In the genomic region with DNA sequence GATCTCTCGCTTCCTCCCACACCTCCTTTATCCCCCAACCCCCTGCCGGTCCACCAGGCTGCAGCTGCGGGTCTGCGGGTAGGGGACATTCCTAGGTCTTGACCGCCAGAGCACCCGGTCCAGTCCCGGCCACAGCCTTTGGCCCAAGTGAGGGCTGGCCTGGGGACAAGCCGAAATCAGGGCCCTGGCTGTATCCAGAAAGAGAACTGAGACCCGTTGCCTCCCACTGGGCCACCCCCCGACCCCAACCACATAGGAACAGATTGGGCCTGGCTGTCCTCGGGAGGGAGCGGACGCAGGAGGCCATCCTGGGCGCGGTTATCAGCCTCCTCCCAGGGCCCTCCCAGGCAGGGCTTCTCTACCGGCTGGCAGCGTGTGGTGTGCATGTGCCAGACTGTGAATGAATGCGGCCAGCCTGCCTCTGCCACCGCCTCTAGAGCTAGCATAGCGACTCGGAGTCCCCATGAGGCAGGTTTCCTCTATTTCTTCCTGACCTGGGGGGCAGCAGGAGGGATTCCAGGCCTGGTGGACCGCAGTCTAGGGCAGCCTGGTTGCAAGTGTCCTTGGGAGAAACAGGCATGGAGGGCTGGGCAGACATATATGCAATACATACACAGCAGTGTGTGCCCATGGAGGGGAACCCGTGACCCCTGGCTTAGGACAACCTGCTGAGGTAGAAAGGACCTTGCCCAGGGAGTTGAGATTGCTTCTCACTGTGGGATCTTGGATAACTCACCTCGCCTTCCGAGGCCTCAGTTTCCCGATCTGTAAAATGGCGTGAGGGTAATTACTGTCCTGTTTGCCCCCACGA, we compare ENCODE assay signal across 8 cellular contexts. TPM values are rescaled to one million over a fixed set of nuclear protein-coding genes. Genes with fewer than 3 reads are reported as not detected.
DNase-seq lines count a peak whose midpoint lies in the region; ATAC-seq, FAIRE-seq and TF ChIP-seq lines count a peak whose summit lies in the region.

No MANE protein-coding gene starts in this region.

- peaks cover 50% of the 10 kb centered on the region for H3K4me1 Mint-ChIP-seq in stimulated activated naive CD8-positive, alpha-beta T cell treated with anti-CD3 and anti-CD28 coated beads, Interleukin-15, Interleukin-2, amounts not matched to agents 100 ng/mL and 50 ng/mL, for 24 hours (ENCODE audit: low read depth)

- H3K36me3 ChIP-seq in K562 (ENCODE audit: control insufficient read depth, insufficient read depth, low read length) (no peaks in the 10 kb centered on the region), left lung (no peaks in the 10 kb centered on the region)

- in situ Hi-C loops in K562 (cut with MboI) = no loop called here

- H3K4me3 Mint-ChIP-seq in stimulated activated naive CD8-positive, alpha-beta T cell treated with anti-CD3 and anti-CD28 coated beads, Interleukin-15, Interleukin-2, amounts not matched to agents 100 ng/mL and 50 ng/mL, for 24 hours = peak overlapping the region; percentile 94

- no peaks in the 10 kb centered on the region for H3K9me3 Mint-ChIP-seq in stimulated activated naive CD8-positive, alpha-beta T cell treated with anti-CD3 and anti-CD28 coated beads, Interleukin-15, Interleukin-2, amounts not matched to agents 100 ng/mL and 50 ng/mL, for 24 hours

- no peak for TF ChIP-seq POLR2A in K562 (conservative IDR thresholded peaks at IDR 0.05)

- H3K4me2 ChIP-seq in K562 (ENCODE audit: insufficient read depth, low read length) = peak overlapping the region; percentile 86

- peak overlapping the region; percentile 70 to 96 for H3K9ac ChIP-seq in K562 (ENCODE audit: insufficient read depth in 1 of 2, low read depth in 2 of 2, low read length in 2 of 2)

- BruUV-seq in K562 (replicated peaks; lab: Mats Ljungman, UMichigan) = TSS peak; percentile 51

- H3K27me3 ChIP-seq in K562 (ENCODE audit: control insufficient read depth in 2 of 2, insufficient read depth in 2 of 2, low read length in 2 of 2) (no peaks in the 10 kb centered on the region), left lung (peaks cover 17 to 82% of the 10 kb centered on the region in 2 donors)

- H3K27ac Mint-ChIP-seq in stimulated activated naive CD8-positive, alpha-beta T cell treated with anti-CD3 and anti-CD28 coated beads, Interleukin-15, Interleukin-2, amounts not matched to agents 100 ng/mL and 50 ng/mL, for 24 hours = peak overlapping the region; percentile 84

- H3K27me3 Mint-ChIP-seq in stimulated activated naive CD8-positive, alpha-beta T cell treated with anti-CD3 and anti-CD28 coated beads, Interleukin-15, Interleukin-2, amounts not matched to agents 100 ng/mL and 50 ng/mL, for 24 hours = peaks cover 4% of the 10 kb centered on the region

- H3K79me2 ChIP-seq in K562 (ENCODE audit: control insufficient read depth, insufficient read depth, low read length) = peaks cover 46% of the 10 kb centered on the region

- intact Hi-C loops in K562 (cut with micrococcal nuclease) = loop anchor here (5.0 kb wide), 1 partner anchor 38 kb away; the partner anchor contains the start of gene NHP2
- intact Hi-C loops in left lung (cut with DNase I) = no loop called here

- no peak for TF ChIP-seq CTCF in GM12875 (IDR thresholded peaks at IDR 0.05; ENCODE audit: borderline replicate concordance, insufficient read depth, low read depth, low read length)
- TF ChIP-seq CTCF in K562 (IDR thresholded peaks at IDR 0.05 in 2 of 3, conservative IDR thresholded peaks at IDR 0.05 in 1 of 3; ENCODE audit: insufficient read depth in 2 of 3, low read depth in 1 of 3, low read length in 3 of 3) = no peak
- no peak for TF ChIP-seq CTCF in left lung (IDR thresholded peaks at IDR 0.05)

- H3K27ac ChIP-seq in K562 (ENCODE audit: extremely low read depth, low read depth, low read length) (no peak overlapping the region; the same call in 1 of the 3 replicates), left lung (peak overlapping the region in 1 of 2 donors; percentile 80)

- DNase-seq in RKO (ENCODE audit: low spot score) (peak; percentile 28), K562 (ENCODE audit: extremely low read depth in 1 of 4, low spot score in 3 of 4) (no peak), left lung (peak in 1 of 2 donors; percentile 73), NCI-H2081 treated with DMSO at 0.1 percent for 48 hours (lab: John Stamatoyannopoulos, UW) (no peak), medulla oblongata (ENCODE audit: extremely low spot score) (no peak)

- no peaks in the 10 kb centered on the region for H3K36me3 Mint-ChIP-seq in stimulated activated naive CD8-positive, alpha-beta T cell treated with anti-CD3 and anti-CD28 coated beads, Interleukin-15, Interleukin-2, amounts not matched to agents 100 ng/mL and 50 ng/mL, for 24 hours (ENCODE audit: low read depth)

- peak; percentile 27 for ATAC-seq in K562
- peak; percentile 37 for ATAC-seq in left lung
- no peak for ATAC-seq in GM18511 (IDR thresholded peaks at IDR 0.05; ENCODE audit: unreplicated experiment)

- peaks cover 9% of the 10 kb centered on the region; the same call in 1 of the 2 replicates for H4K20me1 ChIP-seq in K562 (replicated peaks; ENCODE audit: control insufficient read depth, insufficient read depth, low read length)

- no peak for TF ChIP-seq EP300 in K562 (IDR thresholded peaks at IDR 0.05; ENCODE audit: low read length)

- CTCF ChIA-PET in K562 (lab: Yijun Ruan, JAX; ENCODE audit: low intra/inter-chr PET ratio) = no interaction called here

- POLR2A ChIA-PET in K562 (lab: Yijun Ruan, JAX) = interaction anchor here (0.7 to 1.8 kb wide), 3 partner anchors 10 to 96 kb away, joined by 3 to 5 read pairs (median 3); no protein-coding TSS in a partner anchor

- H3K9me3 ChIP-seq in K562 (replicated peaks; ENCODE audit: control insufficient read depth, insufficient read depth, low read depth, low read length) (no peaks in the 10 kb centered on the region), left lung (no peaks in the 10 kb centered on the region)

- peak overlapping the region; percentile 97 for H3K4me3 ChIP-seq in GM12875 (ENCODE audit: low read depth, low read length)
- H3K4me3 ChIP-seq in K562 = peak overlapping the region; percentile 66
- peak overlapping the region; percentile 36 to 56 for H3K4me3 ChIP-seq in left lung

- peaks cover 3% of the 10 kb centered on the region for H3K9me1 ChIP-seq in K562 (ENCODE audit: control insufficient read depth, insufficient read depth, low read length)

- WGBS in K562 (ENCODE audit: insufficient coverage, low coverage, missing lambda C conversion rate) = 36% methylated on average over 28 of the region's 28 CpGs

- no peak for TF ChIP-seq RAD21 in K562 (CRISPR knock-in tag; conservative IDR thresholded peaks at IDR 0.05 in 1 of 2, IDR thresholded peaks at IDR 0.05 in 1 of 2)

- no peak for FAIRE-seq in K562 (lab: Jason Lieb, UNC)

- H3K4me1 ChIP-seq in K562 (replicated peaks in 1 of 2; ENCODE audit: control insufficient read depth in 2 of 2, insufficient read depth in 2 of 2, low read length in 2 of 2) (peaks cover 31 to 56% of the 10 kb centered on the region in 2 experiments; a peak in 4 of 5 replicates), left lung (peaks cover 6 to 54% of the 10 kb centered on the region in 2 donors)

- H2AFZ ChIP-seq in K562 (ENCODE audit: low read depth, low read length) = peak overlapping the region; percentile 80

RNA-seq across cellular contexts. Expression of gene N4BP3, which starts 1.2 kb away (rescaled TPM):
- 7.7 and 21.3 TPM in 2 replicates for total RNA-seq in K562 (2011; cell fraction: chromatin; rRNA removed; ENCODE audit: low replicate concordance)
- 14.7 and 14.9 TPM in 2 replicates for total RNA-seq in K562 (2011; cell fraction: nucleolus; rRNA removed)
- 10.3 and 11.8 TPM in 2 replicates for total RNA-seq in K562 (2011; cell fraction: nucleoplasm; rRNA removed)
- total RNA-seq in K562 (2014; rRNA removed) (6.4 and 7.1 TPM in 2 replicates), K562 (2014; rRNA removed; fragmentation: Illumina TruSeq; extraction: Trizol) (0.73 and 1.2 TPM in 2 replicates), K562 (2015; rRNA removed; fragmentation: Illumina TruSeq; extraction: Trizol) (2.4 TPM in 2 replicates), K562 (2021) (6.6 and 7.0 TPM in 2 replicates), left lung (1 to 10 TPM; 3.6 to 6.2 TPM)
- polyA plus RNA-seq in K562 (2011; rRNA removed) (3.4 and 3.5 TPM in 2 replicates), K562 (2014; fragmentation: Illumina TruSeq; extraction: Trizol) (1.8 and 3.2 TPM in 2 replicates), K562 (2014; fragmentation: Nextera tagmentation; extraction: Ambion mirVana) (under 1 TPM; 0.06 to 0.10 TPM), K562 (2014; rRNA removed) (4.0 and 4.7 TPM in 2 replicates)
- polyA plus RNA-seq in K562 (2011; cell fraction: cytosol; rRNA removed) = 3.6 and 8.3 TPM in 2 replicates
- 7.7 and 13.0 TPM in 2 replicates for polyA plus RNA-seq in K562 (2011; cell fraction: nucleus; rRNA removed)
- 3.4 and 4.5 TPM in 2 replicates for polyA plus RNA-seq in K562 (2012)
- polyA minus RNA-seq in K562 (2011; rRNA and poly(A)+ RNA removed) = 1.9 and 3.2 TPM in 2 replicates
- 4.7 and 5.6 TPM in 2 replicates for polyA minus RNA-seq in K562 (2011; cell fraction: cytosol; rRNA and poly(A)+ RNA removed)
- 7.0 and 7.4 TPM in 2 replicates for polyA minus RNA-seq in K562 (2011; cell fraction: nucleus; rRNA and poly(A)+ RNA removed)

RNA-seq across cellular contexts. Expression of gene RMND5B, which starts 16.3 kb away (rescaled TPM):
- total RNA-seq in K562 (2011; cell fraction: chromatin; rRNA removed; ENCODE audit: low replicate concordance) = 123 and 227 TPM in 2 replicates
- 112 and 125 TPM in 2 replicates for total RNA-seq in K562 (2011; cell fraction: nucleolus; rRNA removed)
- total RNA-seq in K562 (2011; cell fraction: nucleoplasm; rRNA removed) = 135 and 197 TPM in 2 replicates
- 37.0 and 39.0 TPM in 2 replicates for total RNA-seq in K562 (2014; rRNA removed)
- total RNA-seq in K562 (2014; rRNA removed; fragmentation: Illumina TruSeq; extraction: Trizol) = 16.9 and 21.1 TPM in 2 replicates
- 19.2 and 20.3 TPM in 2 replicates for total RNA-seq in K562 (2015; rRNA removed; fragmentation: Illumina TruSeq; extraction: Trizol)
- total RNA-seq in K562 (2021) = 53.6 and 54.8 TPM in 2 replicates
- 54.3 and 57.0 TPM in 2 replicates for polyA plus RNA-seq in K562 (2011; rRNA removed)
- polyA plus RNA-seq in K562 (2011; cell fraction: cytosol; rRNA removed) = 52.6 and 79.7 TPM in 2 replicates
- 95.5 and 159 TPM in 2 replicates for polyA plus RNA-seq in K562 (2011; cell fraction: nucleus; rRNA removed)
- polyA plus RNA-seq in K562 (2012) = 47.6 and 49.2 TPM in 2 replicates
- 28.3 and 36.1 TPM in 2 replicates for polyA plus RNA-seq in K562 (2014; fragmentation: Illumina TruSeq; extraction: Trizol)
- polyA plus RNA-seq in K562 (2014; fragmentation: Nextera tagmentation; extraction: Ambion mirVana) = 1 to 10 TPM; 2.6 to 4.4 TPM
- polyA plus RNA-seq in K562 (2014; rRNA removed) = 44.3 and 45.0 TPM in 2 replicates
- polyA minus RNA-seq in K562 (2011; rRNA and poly(A)+ RNA removed) = 39.4 and 55.6 TPM in 2 replicates
- polyA minus RNA-seq in K562 (2011; cell fraction: cytosol; rRNA and poly(A)+ RNA removed) = 23.1 and 24.5 TPM in 2 replicates
- 43.0 and 45.6 TPM in 2 replicates for polyA minus RNA-seq in K562 (2011; cell fraction: nucleus; rRNA and poly(A)+ RNA removed)
- 10 to 100 TPM; 30.8 to 41.5 TPM for total RNA-seq in left lung

RNA-seq across cellular contexts. Expression of gene NHP2, which starts 39.2 kb away (rescaled TPM):
- 43.3 and 92.9 TPM in 2 replicates for total RNA-seq in K562 (2011; cell fraction: chromatin; rRNA removed; ENCODE audit: low replicate concordance)
- total RNA-seq in K562 (2011; cell fraction: nucleolus; rRNA removed) = 96.6 and 97.4 TPM in 2 replicates
- total RNA-seq in K562 (2011; cell fraction: nucleoplasm; rRNA removed) = 76.8 and 91.9 TPM in 2 replicates
- 559 and 622 TPM in 2 replicates for total RNA-seq in K562 (2014; rRNA removed)
- 128 and 144 TPM in 2 replicates for total RNA-seq in K562 (2014; rRNA removed; fragmentation: Illumina TruSeq; extraction: Trizol)
- 255 and 258 TPM in 2 replicates for total RNA-seq in K562 (2015; rRNA removed; fragmentation: Illumina TruSeq; extraction: Trizol)
- total RNA-seq in K562 (2021) = 304 and 309 TPM in 2 replicates
- polyA plus RNA-seq in K562 (2011; rRNA removed) = 140 and 146 TPM in 2 replicates
- 191 and 212 TPM in 2 replicates for polyA plus RNA-seq in K562 (2011; cell fraction: cytosol; rRNA removed)
- 106 and 110 TPM in 2 replicates for polyA plus RNA-seq in K562 (2011; cell fraction: nucleus; rRNA removed)
- polyA plus RNA-seq in K562 (2012) = 178 and 294 TPM in 2 replicates
- 143 and 312 TPM in 2 replicates for polyA plus RNA-seq in K562 (2014; fragmentation: Illumina TruSeq; extraction: Trizol)
- 100 to 1,000 TPM in 1 of 2 experiments, 10 to 100 TPM in 1; 52.8 to 124 TPM for polyA plus RNA-seq in K562 (2014; fragmentation: Nextera tagmentation; extraction: Ambion mirVana)
- polyA plus RNA-seq in K562 (2014; rRNA removed) = 302 and 369 TPM in 2 replicates
- 66.3 and 75.7 TPM in 2 replicates for polyA minus RNA-seq in K562 (2011; rRNA and poly(A)+ RNA removed)
- 79.6 and 136 TPM in 2 replicates for polyA minus RNA-seq in K562 (2011; cell fraction: cytosol; rRNA and poly(A)+ RNA removed)
- 44.0 and 63.9 TPM in 2 replicates for polyA minus RNA-seq in K562 (2011; cell fraction: nucleus; rRNA and poly(A)+ RNA removed)
- 100 to 1,000 TPM in 1 of 2 donors, 10 to 100 TPM in 1; 65.0 to 105 TPM for total RNA-seq in left lung

Comparison
In these comparisons a context has a peak if more than half of its experiments do, and no peak if none do; other contexts are left out.
1. H3K4me3 ChIP-seq: peak in every context shown above with its lines; median percentile 97 in GM12875; 66 in K562; 46 in left lung.